1 cellular context compared by ENCODE assay signal in the genomic region with DNA sequence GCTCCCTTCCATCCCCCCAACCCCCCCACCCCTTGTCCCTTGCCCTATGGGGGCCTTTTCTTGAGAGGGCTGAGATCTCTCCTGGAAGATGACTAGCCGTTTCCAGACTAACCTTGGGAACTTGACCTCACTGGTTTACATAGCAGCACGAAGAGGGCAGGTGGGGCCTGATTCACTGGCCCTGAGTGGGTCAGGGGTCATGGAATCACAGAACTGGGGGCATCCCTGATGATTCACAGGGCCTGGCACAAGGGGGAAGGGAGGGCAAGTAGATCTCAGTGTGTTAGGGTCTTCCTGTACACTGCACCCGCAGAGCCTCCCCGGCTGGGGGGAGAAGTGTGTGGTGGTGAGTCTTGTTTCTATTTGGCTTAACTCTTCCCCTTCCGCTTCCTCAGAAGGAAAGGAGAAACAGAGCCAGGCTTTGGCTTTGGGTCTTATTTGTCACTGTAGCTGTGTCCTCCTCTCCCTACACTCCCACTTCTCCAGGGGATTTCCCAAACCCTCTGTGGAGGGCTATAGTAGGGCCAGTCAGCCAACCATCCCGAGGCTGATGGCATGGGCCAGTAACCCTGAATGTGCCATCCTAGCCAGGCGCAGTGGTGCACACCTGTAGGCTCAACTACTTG.
A peak's percentile ranks its signal among the peaks of the same experiment; 100 is the strongest.
TF ChIP-seq lines count a peak whose summit lies in the region.

No MANE protein-coding gene starts in this region.

TF ChIP-seq in HepG2, 621 proteins besides CTCF, POLR2A, EP300 and RAD21:
- TF ChIP-seq SKI (IDR thresholded peaks at IDR 0.05; ENCODE audit: partially characterized antibody): peak; percentile 20
- TF ChIP-seq ZKSCAN8 (CRISPR knock-in tag; IDR thresholded peaks at IDR 0.05; ENCODE audit: borderline replicate concordance): no peak
- peak; percentile 33; the same call in 1 of the 2 replicates for TF ChIP-seq FOSL2 (CRISPR knock-in tag; IDR thresholded peaks at IDR 0.05)
TF ChIP-seq in HepG2: peak in this region for 2.
